14 cellular contexts compared by ENCODE assay signal in the genomic region with DNA sequence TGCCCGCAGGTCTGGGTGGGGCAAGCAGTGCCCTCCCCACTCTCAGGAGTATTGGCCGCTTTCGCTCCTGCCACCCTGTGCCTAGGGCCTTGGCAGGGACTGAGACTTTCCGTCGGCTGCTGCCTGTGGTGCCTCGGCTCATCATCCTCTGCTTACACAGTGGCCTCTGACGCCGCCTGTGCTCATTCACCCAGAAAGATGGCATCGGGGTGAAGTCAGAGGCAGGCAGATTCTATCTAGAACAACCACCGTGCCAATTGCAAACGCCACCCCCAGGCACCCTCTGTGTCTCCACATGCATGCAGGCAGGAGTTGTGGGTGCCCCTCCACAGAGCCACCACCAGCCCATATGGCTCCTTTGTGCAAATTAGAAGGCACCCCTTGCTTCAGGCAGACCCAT.
A peak's percentile ranks its signal among the peaks of the same experiment; 100 is the strongest.
DNase-seq lines count a peak whose midpoint lies in the region; ATAC-seq lines count a peak whose summit lies in the region.
"Had no signal": no experiment of that assay in that cellular context is flagged by ENCODE, and none has a peak within 500 bp of the region (broad histone marks: within the 10 kb centered on the region; RNA-seq: fewer than 3 reads in every experiment).

No MANE protein-coding gene starts in this region.

- H3K27me3 ChIP-seq in NT2/D1 (ENCODE audit: insufficient read depth, insufficient read length) (peaks cover 35% of the 10 kb centered on the region), muscle layer of colon (ENCODE audit: control insufficient read depth in 1 of 2, insufficient read depth in 2 of 2, low read length in 2 of 2) (no peaks in the 10 kb centered on the region)

- DNase-seq in Right ventricle myocardium inferior (ENCODE audit: missing footprints), result peak; percentile 81
- no peak for DNase-seq in left cardiac atrium
- no peak for DNase-seq in NT2/D1 (ENCODE audit: low read depth, low spot score)
- no peak for DNase-seq in activated CD4-positive, CD25-positive, alpha-beta regulatory T cell treated with anti-CD3 and anti-CD28 coated beads, Interleukin-2, amount 50 U/mL, for 72 hours
- no peak for DNase-seq in iPS-NIHi7 (ENCODE audit: extremely low spot score)
- no peak for DNase-seq in effector CD8-positive, alpha-beta T cell (lab: John Stamatoyannopoulos, UW)
- DNase-seq: activated CD4-positive, alpha-beta T cell treated with anti-CD3 and anti-CD28 coated beads for 1 hour; dermis blood vessel endothelial cell; KBM-7; kidney; stimulated activated naive CD4-positive, alpha-beta T cell had no signal

- intact Hi-C loops in Right ventricle myocardium inferior (cut with DNase I), result no loop called here
- intact Hi-C loops in left cardiac atrium (cut with DNase I), result no loop called here

- H3K9ac ChIP-seq in NT2/D1 (ENCODE audit: insufficient read length, low read depth) (peak overlapping the region; percentile 39), muscle layer of colon (ENCODE audit: low read length) (no peak overlapping the region)

- H3K36me3 ChIP-seq in NT2/D1 (ENCODE audit: insufficient read depth, insufficient read length, low read length), result no peaks in the 10 kb centered on the region
- H3K36me3 ChIP-seq in muscle layer of colon (ENCODE audit: insufficient read depth, low read length), result no peaks in the 10 kb centered on the region

- H3K4me1 ChIP-seq in NT2/D1 (ENCODE audit: insufficient read depth, insufficient read length) (peaks cover 54% of the 10 kb centered on the region), muscle layer of colon (ENCODE audit: insufficient read depth, low read length) (peaks cover 48% of the 10 kb centered on the region)

- H3K9me3 ChIP-seq in NT2/D1 (ENCODE audit: insufficient read depth, low read length) (no peaks in the 10 kb centered on the region), muscle layer of colon (ENCODE audit: low read length) (no peaks in the 10 kb centered on the region)

- peak overlapping the region; percentile 82 for H3K27ac ChIP-seq in muscle layer of colon (ENCODE audit: low read depth, low read length)
- H3K27ac ChIP-seq: HL-60 had no signal

- H3K4me3 ChIP-seq in NT2/D1 (ENCODE audit: insufficient read length, low read depth), result no peak overlapping the region
- no peak overlapping the region for H3K4me3 ChIP-seq in muscle layer of colon (ENCODE audit: low read depth in 1 of 2, low read length in 2 of 2)

- ATAC-seq in Right ventricle myocardium inferior (no peak), left cardiac atrium (no peak), GM19035 (IDR thresholded peaks at IDR 0.05; ENCODE audit: unreplicated experiment) (no peak)
